14 cellular contexts compared by ENCODE assay signal in genomic region chr5:151680944-151681427, GRCh38. TPM values are rescaled to one million over a fixed set of nuclear protein-coding genes. Genes with fewer than 3 reads are reported as not detected.
DNase-seq lines count a peak whose midpoint lies in the region; ATAC-seq and TF ChIP-seq lines count a peak whose summit lies in the region.
"Had no signal": no experiment of that assay in that cellular context is flagged by ENCODE, and none has a peak within 500 bp of the region (broad histone marks: within the 10 kb centered on the region; RNA-seq: fewer than 3 reads in every experiment).

No MANE protein-coding gene starts in this region.

- TF ChIP-seq POLR2A in esophagus squamous epithelium (IDR thresholded peaks at IDR 0.05) = no peak

- CTCF ChIA-PET in HEK293 (lab: Yijun Ruan, JAX) = interaction anchor here (0.7 kb wide), 1 partner anchor 37 kb away, joined by 4 read pairs; no protein-coding TSS in a partner anchor

- no peak overlapping the region for H3K27ac Mint-ChIP-seq in endothelial cell (ENCODE audit: unreplicated experiment)

- no peak overlapping the region for H3K4me3 Mint-ChIP-seq in endothelial cell (ENCODE audit: unreplicated experiment)

- no peaks in the 10 kb centered on the region for H3K27me3 ChIP-seq in esophagus squamous epithelium
- H3K27me3 ChIP-seq: body of pancreas had no signal

- no peak for DNase-seq in esophagus squamous epithelium (lab: John Stamatoyannopoulos, UW)
- peak in 27 of 49 donors; percentile 8 to 68 (median 38) for DNase-seq in substantia nigra (lab: John Stamatoyannopoulos, UW)
- DNase-seq in endothelial cell (ENCODE audit: low spot score) = no peak
- DNase-seq in NCI-H2107 treated with DMSO at 0.1 percent for 48 hours (lab: John Stamatoyannopoulos, UW; ENCODE audit: unreplicated experiment) = no peak
- DNase-seq: activated T-cell treated with anti-CD3 and anti-CD28 coated beads, Interleukin-2, amount 50 U/mL, for 48 hours; body of pancreas; erythroblast; NCI-H82; occipital lobe had no signal

- H3K27ac ChIP-seq in HEK293 (ENCODE audit: extremely low read depth, low read depth, low read length) = no peak overlapping the region
- H3K27ac ChIP-seq in esophagus squamous epithelium = peak overlapping the region; percentile 1 to 90 (median 78)
- peak overlapping the region; percentile 77 for H3K27ac ChIP-seq in mesodermal cell (ENCODE audit: low read depth, low read length, severe bottlenecking)
- no peak overlapping the region for H3K27ac ChIP-seq in substantia nigra (ENCODE audit: low read depth, low read length, poor library complexity, severe bottlenecking)

- WGBS in esophagus squamous epithelium, 2 donors = 64 to 79% methylated on average over 4 to 5 of the region's 5 CpGs
- WGBS in mesodermal cell (ENCODE audit: insufficient coverage in 2 of 2), 2 experiments = 78 to 85% methylated on average over 3 to 4 of the region's 5 CpGs

- TF ChIP-seq CTCF in HEK293 (tag by site-specific recombination; IDR thresholded peaks at IDR 0.05) (no peak), esophagus squamous epithelium (IDR thresholded peaks at IDR 0.05) (no peak), endothelial cell (IDR thresholded peaks at IDR 0.05; ENCODE audit: unreplicated experiment) (no peak)

- peaks cover 11% of the 10 kb centered on the region for H3K27me3 Mint-ChIP-seq in endothelial cell (ENCODE audit: unreplicated experiment)

- peaks cover 5% of the 10 kb centered on the region; the same call in 1 of the 2 replicates for H3K4me1 ChIP-seq in HEK293 (ENCODE audit: control insufficient read depth, insufficient read depth, low read length)
- H3K4me1 ChIP-seq in esophagus squamous epithelium = peaks cover 28 to 96% (median 53%) of the 10 kb centered on the region in 3 donors
- peaks cover 77% of the 10 kb centered on the region for H3K4me1 ChIP-seq in mesodermal cell (ENCODE audit: control insufficient read depth, insufficient read depth, low read length, poor library complexity, severe bottlenecking)
- H3K4me1 ChIP-seq: body of pancreas had no signal

- POLR2A ChIA-PET in HEK293 (lab: Yijun Ruan, JAX) = interaction anchor here (1.1 kb wide), 1 partner anchor 15 kb away, joined by 5 read pairs; no protein-coding TSS in a partner anchor

- no peaks in the 10 kb centered on the region for H3K9me3 ChIP-seq in HEK293 (ENCODE audit: control insufficient read depth, insufficient read depth, low read depth, low read length)
- no peaks in the 10 kb centered on the region for H3K9me3 ChIP-seq in esophagus squamous epithelium
- no peaks in the 10 kb centered on the region for H3K9me3 ChIP-seq in mesodermal cell (ENCODE audit: control insufficient read depth, low read length)
- H3K9me3 ChIP-seq: body of pancreas had no signal

- ATAC-seq in GM21737 (IDR thresholded peaks at IDR 0.05; ENCODE audit: unreplicated experiment) (no peak), GM18511 (IDR thresholded peaks at IDR 0.05; ENCODE audit: unreplicated experiment) (no peak)
- ATAC-seq: activated CD4-positive, CD25-positive, alpha-beta regulatory T cell treated with anti-CD3 and anti-CD28 coated beads, Interleukin-2, amount 50 U/mL, for 24 hours; body of pancreas had no signal

- no peak overlapping the region for H3K4me3 ChIP-seq in HEK293 (ENCODE audit: low read depth, low read length)
- H3K4me3 ChIP-seq in esophagus squamous epithelium = no peak overlapping the region
- H3K4me3 ChIP-seq in mesodermal cell (ENCODE audit: extremely low read depth, insufficient read depth, low read length, poor library complexity, severe bottlenecking) = no peak overlapping the region
- H3K4me3 ChIP-seq: body of pancreas had no signal

- peaks cover 5% of the 10 kb centered on the region for H3K36me3 Mint-ChIP-seq in endothelial cell (ENCODE audit: low read depth, unreplicated experiment)

- H3K9me3 Mint-ChIP-seq in endothelial cell (ENCODE audit: unreplicated experiment) = no peaks in the 10 kb centered on the region

- peaks cover 76% of the 10 kb centered on the region for H3K4me1 Mint-ChIP-seq in endothelial cell (ENCODE audit: unreplicated experiment)

- intact Hi-C loops in esophagus squamous epithelium (cut with DNase I) = no loop called here

- H3K36me3 ChIP-seq in HEK293 (ENCODE audit: control insufficient read depth in 2 of 2, insufficient read depth in 1 of 2, low read length in 2 of 2) (peaks cover 0 to 12% of the 10 kb centered on the region in 2 experiments; a peak in 1 of 3 replicates), esophagus squamous epithelium (no peaks in the 10 kb centered on the region), mesodermal cell (ENCODE audit: control insufficient read depth, insufficient read depth, low read length) (peaks cover 73% of the 10 kb centered on the region)

TF ChIP-seq in HEK293, 187 proteins besides CTCF, POLR2A, EP300 and RAD21:
- TF ChIP-seq ZNF560 (tag by site-specific recombination; IDR thresholded peaks at IDR 0.05; ENCODE audit: borderline replicate concordance) = no peak
- TF ChIP-seq ZIC2 (tag by site-specific recombination; IDR thresholded peaks at IDR 0.05) = peak; percentile 24; the same call in 1 of the 2 replicates
- no peak for TF ChIP-seq WT1 (tag by site-specific recombination; IDR thresholded peaks at IDR 0.05)

RNA-seq across cellular contexts. Expression of gene SPARC, which starts 5.7 kb away (rescaled TPM):
- total RNA-seq in esophagus squamous epithelium = 100 to 1,000 TPM in 1 of 4 donors, 10 to 100 TPM in 3; 14.9 to 164 (median 61.9) TPM
- 2,112 TPM for polyA plus RNA-seq in mesodermal cell (2013, experiment 1 of 2)
- 2,024 TPM for polyA plus RNA-seq in mesodermal cell (2013, experiment 2 of 2)
- total RNA-seq in endothelial cell (ENCODE audit: unreplicated experiment) = 1,214 TPM

Comparison
In these comparisons a context has a peak if more than half of its experiments do, and no peak if none do; other contexts are left out.
1. H3K27ac ChIP-seq: peak in esophagus squamous epithelium (4 of 4) and mesodermal cell (single experiment); none in HEK293 (single experiment) and substantia nigra (single experiment).
2. DNase-seq: peak in substantia nigra (27 of 49); none in esophagus squamous epithelium (single experiment), endothelial cell (single experiment) and NCI-H2107 treated with DMSO at 0.1 percent for 48 hours (single experiment).